Comparison of ENCODE assay signal across 25 cellular contexts in the genomic region with DNA sequence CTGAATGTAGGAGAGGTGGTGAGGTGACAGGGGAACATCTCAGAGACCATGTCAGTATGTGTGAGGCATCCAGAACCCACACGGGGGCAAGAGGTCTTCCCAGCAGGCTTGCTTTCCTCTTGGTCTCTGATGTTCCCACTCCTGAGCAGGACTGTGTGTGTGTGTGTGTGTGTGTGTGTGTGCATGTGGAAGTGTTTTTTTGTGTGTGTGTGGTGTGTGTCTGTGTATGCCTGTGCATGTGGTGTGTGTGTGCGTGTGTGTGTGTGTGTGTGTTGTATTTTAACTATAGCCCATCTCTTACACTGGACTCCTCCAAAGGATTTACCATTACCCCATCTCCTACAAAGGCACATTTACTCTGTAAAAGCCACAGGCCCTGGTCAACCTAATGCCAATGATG. TPM values are rescaled to one million over a fixed set of nuclear protein-coding genes. Genes with fewer than 3 reads are reported as not detected.
"Had no signal": no experiment of that assay in that cellular context is flagged by ENCODE, and none has a peak within 500 bp of the region (broad histone marks: within the 10 kb centered on the region; RNA-seq: fewer than 3 reads in every experiment).

No MANE protein-coding gene starts in this region.

- H3K27ac ChIP-seq: PC-9, Peyer's patch, SJCRH30 had no signal

- H3K4me3 ChIP-seq: PC-9, Peyer's patch, SJCRH30 had no signal

- H3K4me2 ChIP-seq: PC-9 had no signal

- H3K4me3 Mint-ChIP-seq: IgD-negative memory B cell had no signal

- ATAC-seq: HepG2, Right ventricle myocardium inferior, SK-N-SH treated with all-trans-retinoic acid at 6 μM for 48 hours had no signal

- DNase-seq: KBM-7, MV-4-11, NCI-H1048, NCI-H1105 treated with DMSO at 0.1 percent for 48 hours, NCI-H1417 treated with DMSO at 0.1 percent for 48 hours, NCI-H146, NCI-H1694 treated with DMSO at 0.1 percent for 48 hours, NCI-H1930, NCI-H2081, NCI-H2107, NCI-H226, NCI-H446, NCI-H510A, NCI-H524 treated with DMSO at 0.1 percent for 48 hours, NCI-H69, NCI-H774, Peyer's patch, SHP77 treated with DMSO at 0.1 percent for 48 hours, SJCRH30 had no signal

- H3K4me1 ChIP-seq: Peyer's patch, SJCRH30 had no signal

- H3K9me3 ChIP-seq: Peyer's patch, SJCRH30 had no signal

- H2AFZ ChIP-seq: PC-9 had no signal

- H3K27me3 ChIP-seq: Peyer's patch, SJCRH30 had no signal

- H3K27me3 Mint-ChIP-seq: IgD-negative memory B cell had no signal

- H3K36me3 ChIP-seq: Peyer's patch, SJCRH30 had no signal

RNA-seq across cellular contexts. Expression of a gene that starts 40.4 kb away (rescaled TPM):
- total RNA-seq: HepG2, PC-9, RPMI7951 had no signal
